Comparison of ENCODE assay signal across 10 cellular contexts in genomic region chrX:1430451-1430850, GRCh38.
"Had no signal": no experiment of that assay in that cellular context is flagged by ENCODE, and none has a peak within 500 bp of the region (broad histone marks: within the 10 kb centered on the region; RNA-seq: fewer than 3 reads in every experiment).

No MANE protein-coding gene starts in this region.

- H3K4me3 ChIP-seq: pancreas had no signal

- H3K9me3 ChIP-seq: pancreas had no signal

- H3K27ac ChIP-seq: pancreas had no signal

- H3K4me1 ChIP-seq: pancreas had no signal

- H3K36me3 ChIP-seq: pancreas had no signal

- DNase-seq: activated CD4-positive, alpha-beta T cell treated with anti-CD3 and anti-CD28 coated beads for 1 hour; cerebellar nuclear complex; left colon; SHP77 treated with DMSO at 0.1 percent for 48 hours; stimulated activated CD4-positive, alpha-beta T cell treated with anti-CD3 and anti-CD28 coated beads, Interleukin-4, amount 100 ng/mL, for 1 hour had no signal

- H3K27me3 ChIP-seq: pancreas had no signal

- H3K9me3 Mint-ChIP-seq: activated T-helper 2 cell treated with anti-CD3 and anti-CD28 coated beads, Interferon-gamma antibody, Interleukin-2, Interleukin-4, amounts not matched to agents 10 μg/mL and 5 μg/mL and 100 μg/mL, durations not matched to agents 14 hours and 24 hours and 36 hours; stimulated activated naive CD8-positive, alpha-beta T cell treated with anti-CD3 and anti-CD28 coated beads, Interleukin-15, Interleukin-2, amounts not matched to agents 100 ng/mL and 50 ng/mL, for 24 hours; type B pancreatic cell had no signal

- ATAC-seq: left colon, pancreas, SK-N-SH treated with all-trans-retinoic acid at 6 μM for 48 hours had no signal

- H3K4me3 Mint-ChIP-seq: stimulated activated naive CD8-positive, alpha-beta T cell treated with anti-CD3 and anti-CD28 coated beads, Interleukin-15, Interleukin-2, amounts not matched to agents 100 ng/mL and 50 ng/mL, for 24 hours; type B pancreatic cell had no signal

- H3K27ac Mint-ChIP-seq: activated T-helper 2 cell treated with anti-CD3 and anti-CD28 coated beads, Interferon-gamma antibody, Interleukin-2, Interleukin-4, amounts not matched to agents 10 μg/mL and 5 μg/mL and 100 μg/mL, durations not matched to agents 14 hours and 24 hours and 36 hours; stimulated activated naive CD8-positive, alpha-beta T cell treated with anti-CD3 and anti-CD28 coated beads, Interleukin-15, Interleukin-2, amounts not matched to agents 100 ng/mL and 50 ng/mL, for 24 hours; type B pancreatic cell had no signal

- H3K27me3 Mint-ChIP-seq: stimulated activated naive CD8-positive, alpha-beta T cell treated with anti-CD3 and anti-CD28 coated beads, Interleukin-15, Interleukin-2, amounts not matched to agents 100 ng/mL and 50 ng/mL, for 24 hours; type B pancreatic cell had no signal
